In genomic region chr1:37840711-37841110, GRCh38 we compare ENCODE assay signal across 1 cellular context.
TF ChIP-seq lines count a peak whose summit lies in the region.

No MANE protein-coding gene starts in this region.

TF ChIP-seq in IMR-90, 13 proteins besides CTCF, POLR2A, EP300 and RAD21 (continued from another document):
- TF ChIP-seq, protein P1, sequence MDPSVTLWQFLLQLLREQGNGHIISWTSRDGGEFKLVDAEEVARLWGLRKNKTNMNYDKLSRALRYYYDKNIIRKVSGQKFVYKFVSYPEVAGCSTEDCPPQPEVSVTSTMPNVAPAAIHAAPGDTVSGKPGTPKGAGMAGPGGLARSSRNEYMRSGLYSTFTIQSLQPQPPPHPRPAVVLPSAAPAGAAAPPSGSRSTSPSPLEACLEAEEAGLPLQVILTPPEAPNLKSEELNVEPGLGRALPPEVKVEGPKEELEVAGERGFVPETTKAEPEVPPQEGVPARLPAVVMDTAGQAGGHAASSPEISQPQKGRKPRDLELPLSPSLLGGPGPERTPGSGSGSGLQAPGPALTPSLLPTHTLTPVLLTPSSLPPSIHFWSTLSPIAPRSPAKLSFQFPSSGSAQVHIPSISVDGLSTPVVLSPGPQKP (IDR thresholded peaks at IDR 0.05; ENCODE audit: borderline replicate concordance, low read depth, low read length), result no peak
- TF ChIP-seq NFE2L2 (IDR thresholded peaks at IDR 0.05; ENCODE audit: low read depth, low read length) (no peak), FOS (IDR thresholded peaks at IDR 0.05; ENCODE audit: low read depth, low read length) (no peak), MAFK (IDR thresholded peaks at IDR 0.05; ENCODE audit: low read depth, low read length) (no peak), RFX5 (IDR thresholded peaks at IDR 0.05; ENCODE audit: low read depth, low read length) (no peak)
- TF ChIP-seq, protein P2, sequence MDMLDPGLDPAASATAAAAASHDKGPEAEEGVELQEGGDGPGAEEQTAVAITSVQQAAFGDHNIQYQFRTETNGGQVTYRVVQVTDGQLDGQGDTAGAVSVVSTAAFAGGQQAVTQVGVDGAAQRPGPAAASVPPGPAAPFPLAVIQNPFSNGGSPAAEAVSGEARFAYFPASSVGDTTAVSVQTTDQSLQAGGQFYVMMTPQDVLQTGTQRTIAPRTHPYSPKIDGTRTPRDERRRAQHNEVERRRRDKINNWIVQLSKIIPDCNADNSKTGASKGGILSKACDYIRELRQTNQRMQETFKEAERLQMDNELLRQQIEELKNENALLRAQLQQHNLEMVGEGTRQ (IDR thresholded peaks at IDR 0.05; ENCODE audit: low read depth, low read length), result no peak
TF ChIP-seq in IMR-90: peak in this region for 0.
